ENCODE assay signal across 8 cellular contexts in the genomic region with DNA sequence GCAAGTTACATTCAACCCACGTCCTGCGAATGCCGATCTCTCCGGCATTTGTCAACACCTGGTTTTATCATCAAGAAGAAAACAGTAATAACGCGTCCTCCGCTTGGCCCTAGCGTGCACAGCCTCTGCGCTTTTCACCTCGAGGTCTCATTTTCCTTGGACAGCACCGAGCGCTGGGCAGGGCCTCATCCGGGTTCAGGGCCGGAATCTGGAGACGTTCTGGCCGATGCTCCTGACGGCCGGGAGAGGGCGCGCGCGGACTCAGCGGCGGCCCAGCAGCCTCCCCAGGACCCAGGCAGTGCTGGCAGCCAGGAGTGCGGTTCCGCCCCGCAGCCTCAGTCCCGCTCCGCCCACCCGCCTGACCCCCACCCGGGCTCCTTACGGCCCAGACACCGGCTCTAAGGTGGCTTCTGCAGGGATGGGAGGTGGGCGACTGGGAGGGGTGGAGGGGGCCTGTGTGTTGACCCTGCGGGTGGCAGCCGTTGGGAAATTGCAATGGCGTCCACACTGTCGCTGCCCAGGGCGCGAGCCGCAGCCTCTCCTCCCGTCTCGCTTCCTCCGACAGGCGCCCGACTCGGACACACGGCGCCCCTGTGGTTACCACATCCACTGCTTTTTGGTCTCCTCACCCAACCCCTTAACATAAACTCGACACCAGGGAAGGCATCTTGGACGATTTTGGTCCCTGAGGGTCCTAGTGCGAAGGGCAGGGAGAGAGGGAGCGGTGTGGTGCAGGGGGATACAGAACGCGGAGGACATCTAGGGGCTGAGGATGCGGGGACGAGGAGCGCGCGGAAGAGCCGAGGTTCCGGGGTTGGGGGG. TPM values are rescaled to one million over a fixed set of nuclear protein-coding genes. Genes with fewer than 3 reads are reported as not detected.
A peak's percentile ranks its signal among the peaks of the same experiment; 100 is the strongest.
DNase-seq lines count a peak whose midpoint lies in the region; ATAC-seq, FAIRE-seq and TF ChIP-seq lines count a peak whose summit lies in the region.

No MANE protein-coding gene starts in this region.

- TF ChIP-seq CTCF in D721Med (IDR thresholded peaks at IDR 0.05; ENCODE audit: insufficient read depth, missing control alignments) (peak; percentile 74), foreskin fibroblast (IDR thresholded peaks at IDR 0.05; ENCODE audit: low read depth, low read length) (peak; percentile 94), neural progenitor cell (IDR thresholded peaks at IDR 0.05) (peak; percentile 86)

- no peaks in the 10 kb centered on the region for H3K36me3 ChIP-seq in neural progenitor cell
- peaks cover 0 to 5% of the 10 kb centered on the region in 2 donors for H3K36me3 ChIP-seq in stomach smooth muscle (ENCODE audit: control insufficient read depth in 2 of 2, insufficient read depth in 2 of 2, low read length in 2 of 2)

- H3K27me3 ChIP-seq in neural progenitor cell (no peaks in the 10 kb centered on the region), stomach smooth muscle (ENCODE audit: control insufficient read depth in 1 of 2, insufficient read depth in 2 of 2, low read length in 2 of 2) (no peaks in the 10 kb centered on the region)

- H3K4me2 ChIP-seq in neural progenitor cell = peak overlapping the region; percentile 88

- peak overlapping the region; percentile 56 for H3K9ac ChIP-seq in neural progenitor cell
- H3K9ac ChIP-seq in stomach smooth muscle (ENCODE audit: low read length in 2 of 2) = peak overlapping the region; percentile 62 to 75

- H2AFZ ChIP-seq in neural progenitor cell (replicated peaks) = peak overlapping the region; percentile 74

- H3K4me3 ChIP-seq in foreskin fibroblast (ENCODE audit: low read depth in 1 of 2, low read length in 2 of 2) (peak overlapping the region; percentile 57 to 86), neural progenitor cell (peak overlapping the region; percentile 77), stomach smooth muscle (ENCODE audit: low read length in 2 of 2) (peak overlapping the region; percentile 77 to 92)

- H3K27ac ChIP-seq in neural progenitor cell (no peak overlapping the region), stomach smooth muscle (ENCODE audit: low read length) (peak overlapping the region; percentile 66)

- ATAC-seq in GM21529 (IDR thresholded peaks at IDR 0.05; ENCODE audit: unreplicated experiment) = peak; percentile 43

- DNase-seq in D721Med (ENCODE audit: insufficient read length, low spot score) (peak; percentile 80), LHCN-M2 (ENCODE audit: low read depth) (peak; percentile 81), SHP77 (lab: John Stamatoyannopoulos, UW) (peak; percentile 71 to 82), foreskin fibroblast (peak; percentile 85 to 96), neural progenitor cell (ENCODE audit: low spot score) (peak; percentile 91)
- peak; percentile 49 for DNase-seq in activated gamma-delta T cell treated with anti-CD3 and anti-CD28 coated beads, Interleukin-2, amount 50 U/mL, for 16 hours (ENCODE audit: low read depth)

- H3K4me3 Mint-ChIP-seq in neural progenitor cell = peak overlapping the region; percentile 98

- peaks cover 8% of the 10 kb centered on the region for H3K27me3 Mint-ChIP-seq in neural progenitor cell (ENCODE audit: insufficient read depth, low read depth)

- H3K9me3 Mint-ChIP-seq in neural progenitor cell = no peaks in the 10 kb centered on the region

- H3K9me3 ChIP-seq in neural progenitor cell (ENCODE audit: low read depth) (no peaks in the 10 kb centered on the region), stomach smooth muscle (ENCODE audit: control insufficient read depth in 2 of 2, low read length in 2 of 2) (no peaks in the 10 kb centered on the region)

- no peak for FAIRE-seq in D721Med (lab: Jason Lieb, UNC)

- H4K20me1 ChIP-seq in neural progenitor cell (ENCODE audit: low read depth) = no peaks in the 10 kb centered on the region

- no peaks in the 10 kb centered on the region for H3K79me2 ChIP-seq in neural progenitor cell (ENCODE audit: low read depth)

- peaks cover 22% of the 10 kb centered on the region for H3F3A ChIP-seq in neural progenitor cell (ENCODE audit: low read depth)

- H3K27ac Mint-ChIP-seq in neural progenitor cell = peak overlapping the region; percentile 87

- no peaks in the 10 kb centered on the region for H3K4me1 ChIP-seq in neural progenitor cell
- peaks cover 19% of the 10 kb centered on the region for H3K4me1 ChIP-seq in stomach smooth muscle (ENCODE audit: control insufficient read depth, insufficient read depth, low read length)

- H3K4me1 Mint-ChIP-seq in neural progenitor cell = peaks cover 18% of the 10 kb centered on the region

- no peaks in the 10 kb centered on the region for H3K36me3 Mint-ChIP-seq in neural progenitor cell

RNA-seq across cellular contexts. Expression of a gene that starts 7.4 kb away (rescaled TPM):
- total RNA-seq in LHCN-M2 (2014; rRNA removed) (38.6 and 43.4 TPM in 2 replicates), neural progenitor cell (ENCODE audit: low replicate concordance) (5.1 and 16.1 TPM in 2 replicates)
- 19.0 TPM for polyA plus RNA-seq in LHCN-M2 (2012)

RNA-seq across cellular contexts. Expression of a gene that starts 21.3 kb away (rescaled TPM):
- total RNA-seq in LHCN-M2 (2014; rRNA removed) (70.2 and 79.7 TPM in 2 replicates), neural progenitor cell (ENCODE audit: low replicate concordance) (15.8 and 46.5 TPM in 2 replicates)
- 36.7 TPM for polyA plus RNA-seq in LHCN-M2 (2012)

RNA-seq across cellular contexts. Expression of a gene that starts 46.3 kb away (rescaled TPM):
- not detected in 2 replicates for total RNA-seq in LHCN-M2 (2014; rRNA removed)
- not detected for polyA plus RNA-seq in LHCN-M2 (2012)
- not detected in 2 replicates for total RNA-seq in neural progenitor cell (ENCODE audit: low replicate concordance)

RNA-seq across cellular contexts. Expression of a gene that starts 59.8 kb away (rescaled TPM):
- total RNA-seq in LHCN-M2 (2014; rRNA removed) (1.5 and 1.7 TPM in 2 replicates), neural progenitor cell (ENCODE audit: low replicate concordance) (0.51 and 5.6 TPM in 2 replicates)
- polyA plus RNA-seq in LHCN-M2 (2012) = 0.63 TPM
